ENCODE assay signal across 1 cellular context in genomic region chr2:152175368-152176112, GRCh38.
TF ChIP-seq lines count a peak whose summit lies in the region.

Gene STAM2, minus strand, starts transcription at chr2:152175763. Its CDS starts 121 bp downstream, at chr2:152175642.

TF ChIP-seq in K562, 482 proteins besides CTCF, POLR2A, EP300 and RAD21 (continued from another document and continues in another):
- TF ChIP-seq ZNF318 (IDR thresholded peaks at IDR 0.05; ENCODE audit: borderline replicate concordance in 1 of 2, low read depth in 1 of 2): no peak
- no peak for TF ChIP-seq SLC30A9 (CRISPR knock-in tag; IDR thresholded peaks at IDR 0.05)
- no peak for TF ChIP-seq ZNF347 (CRISPR knock-in tag; IDR thresholded peaks at IDR 0.05; ENCODE audit: low read depth)
- TF ChIP-seq ATF7 (IDR thresholded peaks at IDR 0.05): peak; percentile 83
- no peak for TF ChIP-seq HIVEP1 (CRISPR knock-in tag; IDR thresholded peaks at IDR 0.05)
- TF ChIP-seq HCFC1 (IDR thresholded peaks at IDR 0.05; ENCODE audit: low read depth, low read length): peak; percentile 63
- peak; percentile 37 for TF ChIP-seq KLF16 (IDR thresholded peaks at IDR 0.05)
- no peak for TF ChIP-seq ZNF324 (CRISPR knock-in tag; IDR thresholded peaks at IDR 0.05)
- TF ChIP-seq ZC3H11A (IDR thresholded peaks at IDR 0.05; ENCODE audit: low read depth, low read length): no peak
- TF ChIP-seq TFAM (CRISPR knock-in tag; conservative IDR thresholded peaks at IDR 0.05): no peak
- peak; percentile 78 for TF ChIP-seq HMGN3 (IDR thresholded peaks at IDR 0.05; ENCODE audit: borderline replicate concordance, extremely low read depth, insufficient read length, low read depth, low read length)
- TF ChIP-seq, protein P1, sequence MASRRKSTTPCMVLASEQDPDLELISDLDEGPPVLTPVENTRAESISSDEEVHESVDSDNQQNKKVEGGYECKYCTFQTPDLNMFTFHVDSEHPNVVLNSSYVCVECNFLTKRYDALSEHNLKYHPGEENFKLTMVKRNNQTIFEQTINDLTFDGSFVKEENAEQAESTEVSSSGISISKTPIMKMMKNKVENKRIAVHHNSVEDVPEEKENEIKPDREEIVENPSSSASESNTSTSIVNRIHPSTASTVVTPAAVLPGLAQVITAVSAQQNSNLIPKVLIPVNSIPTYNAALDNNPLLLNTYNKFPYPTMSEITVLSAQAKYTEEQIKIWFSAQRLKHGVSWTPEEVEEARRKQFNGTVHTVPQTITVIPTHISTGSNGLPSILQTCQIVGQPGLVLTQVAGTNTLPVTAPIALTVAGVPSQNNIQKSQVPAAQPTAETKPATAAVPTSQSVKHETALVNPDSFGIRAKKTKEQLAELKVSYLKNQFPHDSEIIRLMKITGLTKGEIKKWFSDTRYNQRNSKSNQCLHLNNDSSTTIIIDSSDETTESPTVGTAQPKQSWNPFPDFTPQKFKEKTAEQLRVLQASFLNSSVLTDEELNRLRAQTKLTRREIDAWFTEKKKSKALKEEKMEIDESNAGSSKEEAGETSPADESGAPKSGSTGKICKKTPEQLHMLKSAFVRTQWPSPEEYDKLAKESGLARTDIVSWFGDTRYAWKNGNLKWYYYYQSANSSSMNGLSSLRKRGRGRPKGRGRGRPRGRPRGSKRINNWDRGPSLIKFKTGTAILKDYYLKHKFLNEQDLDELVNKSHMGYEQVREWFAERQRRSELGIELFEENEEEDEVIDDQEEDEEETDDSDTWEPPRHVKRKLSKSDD (conservative IDR thresholded peaks at IDR 0.05; ENCODE audit: low read length): no peak; the same call in 1 of the 2 replicates
- TF ChIP-seq U2AF1 (optimal IDR thresholded peaks at IDR 0.05; ENCODE audit: low read depth, low read length): no peak
- TF ChIP-seq PHF8 (IDR thresholded peaks at IDR 0.05; ENCODE audit: borderline replicate concordance, low read length): peak; percentile 99
- no peak; the same call in 1 of the 2 replicates for TF ChIP-seq POLR2AphosphoS2 (IDR thresholded peaks at IDR 0.05; ENCODE audit: low read length)
- peak; percentile 31; the same call in 1 of the 2 replicates for TF ChIP-seq MEF2D (tag; conservative IDR thresholded peaks at IDR 0.05; ENCODE audit: low read depth)
- TF ChIP-seq, protein P2, sequence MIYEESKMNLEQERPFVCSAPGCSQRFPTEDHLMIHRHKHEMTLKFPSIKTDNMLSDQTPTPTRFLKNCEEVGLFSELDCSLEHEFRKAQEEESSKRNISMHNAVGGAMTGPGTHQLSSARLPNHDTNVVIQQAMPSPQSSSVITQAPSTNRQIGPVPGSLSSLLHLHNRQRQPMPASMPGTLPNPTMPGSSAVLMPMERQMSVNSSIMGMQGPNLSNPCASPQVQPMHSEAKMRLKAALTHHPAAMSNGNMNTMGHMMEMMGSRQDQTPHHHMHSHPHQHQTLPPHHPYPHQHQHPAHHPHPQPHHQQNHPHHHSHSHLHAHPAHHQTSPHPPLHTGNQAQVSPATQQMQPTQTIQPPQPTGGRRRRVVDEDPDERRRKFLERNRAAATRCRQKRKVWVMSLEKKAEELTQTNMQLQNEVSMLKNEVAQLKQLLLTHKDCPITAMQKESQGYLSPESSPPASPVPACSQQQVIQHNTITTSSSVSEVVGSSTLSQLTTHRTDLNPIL (CRISPR knock-in tag; IDR thresholded peaks at IDR 0.05): 0 out of 2 replicates have a peak, but pooled peaks have one; percentile 11
- TF ChIP-seq ID3 (CRISPR knock-in tag; IDR thresholded peaks at IDR 0.05): no peak
- 0 out of 2 replicates have a peak, but pooled peaks have one; percentile 63 for TF ChIP-seq ID3 (tag; IDR thresholded peaks at IDR 0.05)
- TF ChIP-seq UBTF (IDR thresholded peaks at IDR 0.05; ENCODE audit: borderline replicate concordance in 1 of 2, low read depth in 2 of 2, low read length in 2 of 2): peak; percentile 18 to 67; a peak in 1 of 4 replicates
- peak; percentile 68; the same call in 1 of the 2 replicates for TF ChIP-seq SMC3 (conservative IDR thresholded peaks at IDR 0.05; ENCODE audit: insufficient read depth, low read depth, low read length)
- TF ChIP-seq ZNF134 (CRISPR knock-in tag; conservative IDR thresholded peaks at IDR 0.05): 0 out of 2 replicates have a peak, but pooled peaks have one; percentile 17
- TF ChIP-seq, protein P3, sequence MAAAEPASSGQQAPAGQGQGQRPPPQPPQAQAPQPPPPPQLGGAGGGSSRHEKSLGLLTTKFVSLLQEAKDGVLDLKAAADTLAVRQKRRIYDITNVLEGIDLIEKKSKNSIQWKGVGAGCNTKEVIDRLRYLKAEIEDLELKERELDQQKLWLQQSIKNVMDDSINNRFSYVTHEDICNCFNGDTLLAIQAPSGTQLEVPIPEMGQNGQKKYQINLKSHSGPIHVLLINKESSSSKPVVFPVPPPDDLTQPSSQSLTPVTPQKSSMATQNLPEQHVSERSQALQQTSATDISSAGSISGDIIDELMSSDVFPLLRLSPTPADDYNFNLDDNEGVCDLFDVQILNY (CRISPR knock-in tag; IDR thresholded peaks at IDR 0.05): 0 out of 2 replicates have a peak, but pooled peaks have one; percentile 37
- TF ChIP-seq ZNF224 (CRISPR knock-in tag; IDR thresholded peaks at IDR 0.05): no peak
- no peak; the same call in none of the 2 replicates for TF ChIP-seq REST (CRISPR knock-in tag; IDR thresholded peaks at IDR 0.05; ENCODE audit: low read depth)
- TF ChIP-seq ZNF436 (CRISPR knock-in tag; IDR thresholded peaks at IDR 0.05): no peak
- peak; percentile 78 for TF ChIP-seq CTBP1 (IDR thresholded peaks at IDR 0.05; ENCODE audit: borderline replicate concordance)
- no peak for TF ChIP-seq WHSC1 (IDR thresholded peaks at IDR 0.05; ENCODE audit: low read length)
- TF ChIP-seq RNF2 (IDR thresholded peaks at IDR 0.05): peak; percentile 45; the same call in 1 of the 2 replicates
- TF ChIP-seq KAT2B (IDR thresholded peaks at IDR 0.05; ENCODE audit: low read depth, low read length): no peak
- TF ChIP-seq IRF2 (CRISPR knock-in tag; IDR thresholded peaks at IDR 0.05): no peak
- TF ChIP-seq MTA1 (IDR thresholded peaks at IDR 0.05; ENCODE audit: borderline replicate concordance): peak; percentile 74; the same call in 1 of the 2 replicates
- TF ChIP-seq ZNF124 (CRISPR knock-in tag; IDR thresholded peaks at IDR 0.05): no peak
